Comparison of ENCODE assay signal across 15 cellular contexts in genomic region chr1:104468282-104468681, GRCh38.
A peak's percentile ranks its signal among the peaks of the same experiment; 100 is the strongest.
DNase-seq lines count a peak whose midpoint lies in the region; ATAC-seq, FAIRE-seq and TF ChIP-seq lines count a peak whose summit lies in the region.
"Had no signal": no experiment of that assay in that cellular context is flagged by ENCODE, and none has a peak within 500 bp of the region (broad histone marks: within the 10 kb centered on the region; RNA-seq: fewer than 3 reads in every experiment).

No MANE protein-coding gene starts in this region.

- peaks cover 24% of the 10 kb centered on the region for H3K9me3 Mint-ChIP-seq in stimulated activated effector memory CD8-positive, alpha-beta T cell treated with anti-CD3 and anti-CD28 coated beads, Interleukin-12 subunit alpha, Interleukin-12 subunit beta, amount 100 ng/mL, for 72 hours

- peak overlapping the region; percentile 73 for H3K4me2 ChIP-seq in OCI-LY3 (ENCODE audit: low read length)
- H3K4me2 ChIP-seq in mesendoderm (ENCODE audit: low read length), result no peak overlapping the region

- TF ChIP-seq CTCF in OCI-LY3 (IDR thresholded peaks at IDR 0.05; ENCODE audit: low read depth, low read length), result no peak

- H2AFZ ChIP-seq in OCI-LY3 (ENCODE audit: low read depth, low read length), result no peak overlapping the region

- H3K27me3 ChIP-seq in OCI-LY3 (ENCODE audit: low read depth, low read length) (no peaks in the 10 kb centered on the region), mesendoderm (ENCODE audit: insufficient read depth, low read length, poor library complexity) (no peaks in the 10 kb centered on the region)
- H3K27me3 ChIP-seq: ascending aorta had no signal

- H3K36me3 ChIP-seq in OCI-LY3 (replicated peaks; ENCODE audit: low read depth, low read length) (peaks cover 53% of the 10 kb centered on the region), mesendoderm (ENCODE audit: control insufficient read depth, insufficient read depth, low read length) (no peaks in the 10 kb centered on the region)
- H3K36me3 ChIP-seq: ascending aorta had no signal

- H3K9ac ChIP-seq in OCI-LY3 (ENCODE audit: low read length) (peak overlapping the region; percentile 72), mesendoderm (ENCODE audit: low read length) (no peak overlapping the region)

- ATAC-seq in GM21381 (IDR thresholded peaks at IDR 0.05; ENCODE audit: unreplicated experiment) (peak; percentile 74), HG03175 (IDR thresholded peaks at IDR 0.05; ENCODE audit: unreplicated experiment) (peak; percentile 66)
- ATAC-seq in stimulated activated effector memory CD8-positive, alpha-beta T cell treated with anti-CD3 and anti-CD28 coated beads, Interleukin-12 subunit alpha, Interleukin-12 subunit beta, amount 100 ng/mL, for 72 hours, result no peak

- no peaks in the 10 kb centered on the region; the same call in 1 of the 2 replicates for H3K9me3 ChIP-seq in OCI-LY3 (ENCODE audit: insufficient read depth, low read length)
- H3K9me3 ChIP-seq: ascending aorta had no signal

- H3K4me1 ChIP-seq in OCI-LY3 (ENCODE audit: low read length) (peaks cover 48% of the 10 kb centered on the region), mesendoderm (ENCODE audit: control insufficient read depth, low read depth, low read length) (no peaks in the 10 kb centered on the region)
- H3K4me1 ChIP-seq: ascending aorta had no signal

- H2BK120ac ChIP-seq in mesendoderm (ENCODE audit: low read depth, low read length), result no peak overlapping the region

- no peak overlapping the region for H2BK5ac ChIP-seq in mesendoderm (ENCODE audit: low read length)

- peak overlapping the region; percentile 98 for H3K27ac ChIP-seq in OCI-LY3 (ENCODE audit: low read length)
- no peak overlapping the region for H3K27ac ChIP-seq in mesendoderm (ENCODE audit: low read depth, low read length)
- H3K27ac ChIP-seq: ascending aorta had no signal

- no peaks in the 10 kb centered on the region for H4K20me1 ChIP-seq in OCI-LY3 (ENCODE audit: insufficient read depth, low read length)

- H3K23ac ChIP-seq in mesendoderm (ENCODE audit: low read length), result no peak overlapping the region

- no peak for DNase-seq in GM18507 (ENCODE audit: extremely low spot score, insufficient read length, low read depth)
- DNase-seq in NCI-H510A treated with DMSO at 0.1 percent for 48 hours (lab: John Stamatoyannopoulos, UW), result no peak
- DNase-seq in stimulated activated effector memory CD8-positive, alpha-beta T cell treated with anti-CD3 and anti-CD28 coated beads, Interleukin-12 subunit alpha, Interleukin-12 subunit beta, amount 100 ng/mL, for 72 hours (ENCODE audit: low spot score in 2 of 2), result no peak
- DNase-seq in mesendoderm, result no peak
- DNase-seq in NCI-H774 (lab: John Stamatoyannopoulos, UW), result no peak
- DNase-seq: GF-D8, head of caudate nucleus, kidney glomerular epithelial cell, NCI-H1436, NCI-H524 had no signal

- WGBS in mesendoderm (ENCODE audit: extremely low coverage, insufficient coverage, low lambda C conversion rate), result no CpG with 5 or more reads among the region's 4 CpGs

- H3K4me3 ChIP-seq in OCI-LY3 (ENCODE audit: low read length) (peak overlapping the region; percentile 67), mesendoderm (ENCODE audit: low read length) (no peak overlapping the region)
- H3K4me3 ChIP-seq: ascending aorta had no signal

- H3K79me2 ChIP-seq in OCI-LY3 (ENCODE audit: low read length) (no peaks in the 10 kb centered on the region), mesendoderm (ENCODE audit: control insufficient read depth, insufficient read depth, low read length) (no peaks in the 10 kb centered on the region)

- no peak overlapping the region for H3K18ac ChIP-seq in mesendoderm (ENCODE audit: low read length)

- peak; percentile 60 for FAIRE-seq in GM18507 (lab: Jason Lieb, UNC)

- no peak overlapping the region for H2AK5ac ChIP-seq in mesendoderm (ENCODE audit: low read length)

- H2BK15ac ChIP-seq in mesendoderm (replicated peaks; ENCODE audit: low read depth), result no peak overlapping the region

- no peaks in the 10 kb centered on the region for H3K4me1 Mint-ChIP-seq in stimulated activated effector memory CD8-positive, alpha-beta T cell treated with anti-CD3 and anti-CD28 coated beads, Interleukin-12 subunit alpha, Interleukin-12 subunit beta, amount 100 ng/mL, for 72 hours

- no peaks in the 10 kb centered on the region for H3K36me3 Mint-ChIP-seq in stimulated activated effector memory CD8-positive, alpha-beta T cell treated with anti-CD3 and anti-CD28 coated beads, Interleukin-12 subunit alpha, Interleukin-12 subunit beta, amount 100 ng/mL, for 72 hours

- H3K27ac Mint-ChIP-seq in stimulated activated effector memory CD8-positive, alpha-beta T cell treated with anti-CD3 and anti-CD28 coated beads, Interleukin-12 subunit alpha, Interleukin-12 subunit beta, amount 100 ng/mL, for 72 hours, result no peak overlapping the region

- no peak overlapping the region for H3K4me3 Mint-ChIP-seq in stimulated activated effector memory CD8-positive, alpha-beta T cell treated with anti-CD3 and anti-CD28 coated beads, Interleukin-12 subunit alpha, Interleukin-12 subunit beta, amount 100 ng/mL, for 72 hours
- H3K4me3 Mint-ChIP-seq: T-helper 2 cell treated with Interferon-gamma antibody and Interleukin-4, amounts not matched to agents 5 μg/mL and 100 μg/mL, for 36 hours had no signal

- no peak overlapping the region for H4K8ac ChIP-seq in mesendoderm (ENCODE audit: low read depth, low read length)

- H3K56ac ChIP-seq in mesendoderm (ENCODE audit: low read length), result no peak overlapping the region

- no peak overlapping the region for H4K5ac ChIP-seq in mesendoderm (ENCODE audit: low read length)

- H3K4ac ChIP-seq in mesendoderm (ENCODE audit: low read depth, low read length), result no peak overlapping the region

- H3K79me1 ChIP-seq in mesendoderm (ENCODE audit: low read length), result no peaks in the 10 kb centered on the region
